In the genomic region with DNA sequence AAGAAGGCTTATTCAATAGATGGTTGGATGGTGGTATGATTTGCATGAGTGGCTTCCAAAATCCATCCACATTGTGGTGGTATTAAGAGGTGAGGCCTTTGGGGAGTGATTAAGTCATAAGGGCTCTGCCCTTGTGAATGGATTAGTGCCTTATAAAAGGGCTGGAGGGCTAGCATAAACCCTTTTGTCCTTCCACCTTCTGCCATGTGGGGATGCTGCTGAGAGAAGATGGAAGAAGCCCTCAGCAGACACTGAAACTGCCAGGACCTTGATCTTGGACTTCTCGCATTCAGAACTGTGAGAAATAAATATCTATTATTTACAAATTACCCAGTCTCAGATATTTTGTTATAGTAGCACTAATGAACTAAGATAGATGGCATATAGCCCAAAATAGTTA, we compare ENCODE assay signal across 8 cellular contexts. TPM values are rescaled to one million over a fixed set of nuclear protein-coding genes. Genes with fewer than 3 reads are reported as not detected.
DNase-seq lines count a peak whose midpoint lies in the region; ATAC-seq, FAIRE-seq and TF ChIP-seq lines count a peak whose summit lies in the region.

No MANE protein-coding gene starts in this region.

- no peak overlapping the region for H4K8ac ChIP-seq in mesendoderm (ENCODE audit: low read depth, low read length)

- H3K4me3 Mint-ChIP-seq in astrocyte (ENCODE audit: unreplicated experiment): no peak overlapping the region

- no peak overlapping the region for H2BK5ac ChIP-seq in mesendoderm (ENCODE audit: low read length)

- H3K23ac ChIP-seq in mesendoderm (ENCODE audit: low read length): no peak overlapping the region

- H4K5ac ChIP-seq in mesendoderm (ENCODE audit: low read length): no peak overlapping the region

- peaks cover 6% of the 10 kb centered on the region for H3K4me1 Mint-ChIP-seq in astrocyte (ENCODE audit: low read depth, unreplicated experiment)

- H3K4me2 ChIP-seq in astrocyte (ENCODE audit: low read length): no peak overlapping the region
- H3K4me2 ChIP-seq in mesendoderm (ENCODE audit: low read length): no peak overlapping the region

- H3K79me2 ChIP-seq in astrocyte (ENCODE audit: insufficient read depth, low read length) (no peaks in the 10 kb centered on the region), mesendoderm (ENCODE audit: control insufficient read depth, insufficient read depth, low read length) (no peaks in the 10 kb centered on the region)

- H2BK120ac ChIP-seq in mesendoderm (ENCODE audit: low read depth, low read length): no peak overlapping the region

- no peak overlapping the region for H2AK5ac ChIP-seq in mesendoderm (ENCODE audit: low read length)

- WGBS in mesendoderm (ENCODE audit: extremely low coverage, insufficient coverage, low lambda C conversion rate): no CpG with 5 or more reads among the region's 1 CpG

- H3K27me3 Mint-ChIP-seq in astrocyte (ENCODE audit: low read depth, unreplicated experiment): peaks cover 7% of the 10 kb centered on the region

- TF ChIP-seq CTCF in GM12865 (IDR thresholded peaks at IDR 0.05; ENCODE audit: insufficient read depth, low read depth, low read length, missing control alignments) (peak; percentile 25), astrocyte (IDR thresholded peaks at IDR 0.05; ENCODE audit: insufficient read depth, low read depth, low read length) (peak; percentile 11)

- H4K20me1 ChIP-seq in astrocyte (ENCODE audit: insufficient read depth, low read length): no peaks in the 10 kb centered on the region

- H3K27me3 ChIP-seq in astrocyte (ENCODE audit: insufficient read depth, low read length) (no peaks in the 10 kb centered on the region), mesendoderm (ENCODE audit: insufficient read depth, low read length, poor library complexity) (no peaks in the 10 kb centered on the region)

- H3K4me3 ChIP-seq in GM12865 (ENCODE audit: low read depth, low read length) (no peak overlapping the region), astrocyte (ENCODE audit: insufficient read depth, low read depth, low read length) (no peak overlapping the region), mesendoderm (ENCODE audit: low read length) (no peak overlapping the region)

- H3K9ac ChIP-seq in astrocyte (ENCODE audit: low read length): no peak overlapping the region
- H3K9ac ChIP-seq in mesendoderm (ENCODE audit: low read length): no peak overlapping the region

- H3K4ac ChIP-seq in mesendoderm (ENCODE audit: low read depth, low read length): no peak overlapping the region

- no peak for ATAC-seq in GM21447 (IDR thresholded peaks at IDR 0.05; ENCODE audit: unreplicated experiment)
- ATAC-seq in HG02623 (IDR thresholded peaks at IDR 0.05; ENCODE audit: unreplicated experiment): no peak
- ATAC-seq in GM19351 (IDR thresholded peaks at IDR 0.05; ENCODE audit: unreplicated experiment): no peak

- no peaks in the 10 kb centered on the region for H3K9me3 ChIP-seq in astrocyte (ENCODE audit: insufficient read depth, low read depth, low read length)

- H2AFZ ChIP-seq in astrocyte (ENCODE audit: low read depth, low read length): no peak overlapping the region

- H3K27ac Mint-ChIP-seq in astrocyte (ENCODE audit: unreplicated experiment): no peak overlapping the region

- peaks cover 4% of the 10 kb centered on the region for H3K9me3 Mint-ChIP-seq in astrocyte (ENCODE audit: unreplicated experiment)

- H3K18ac ChIP-seq in mesendoderm (ENCODE audit: low read length): no peak overlapping the region

- DNase-seq in GM12865 (ENCODE audit: low read depth) (peak; percentile 19), NAMALWA (ENCODE audit: low spot score) (peak; percentile 55), astrocyte (ENCODE audit: low read depth) (no peak), mesendoderm (peak; percentile 82)
- no peak for DNase-seq in activated naive CD4-positive, alpha-beta T cell (lab: John Stamatoyannopoulos, UW)

- H3K36me3 Mint-ChIP-seq in astrocyte (ENCODE audit: low read depth, unreplicated experiment): peaks cover 1% of the 10 kb centered on the region

- no peaks in the 10 kb centered on the region for H3K4me1 ChIP-seq in astrocyte (ENCODE audit: insufficient read depth, low read length)
- H3K4me1 ChIP-seq in mesendoderm (ENCODE audit: control insufficient read depth, low read depth, low read length): no peaks in the 10 kb centered on the region

- no peaks in the 10 kb centered on the region for H3K79me1 ChIP-seq in mesendoderm (ENCODE audit: low read length)

- H3K36me3 ChIP-seq in astrocyte (ENCODE audit: insufficient read depth, low read length): no peaks in the 10 kb centered on the region
- H3K36me3 ChIP-seq in mesendoderm (ENCODE audit: control insufficient read depth, insufficient read depth, low read length): no peaks in the 10 kb centered on the region

- FAIRE-seq in astrocyte (lab: Jason Lieb, UNC): no peak

- H3K27ac ChIP-seq in astrocyte (ENCODE audit: low read depth, low read length) (no peak overlapping the region), mesendoderm (ENCODE audit: low read depth, low read length) (no peak overlapping the region)

- no peak overlapping the region for H3K56ac ChIP-seq in mesendoderm (ENCODE audit: low read length)

- H2BK15ac ChIP-seq in mesendoderm (replicated peaks; ENCODE audit: low read depth): no peak overlapping the region

RNA-seq across cellular contexts. Expression of gene SRPK1, which starts 27.8 kb away (rescaled TPM):
- total RNA-seq in astrocyte: 52.2 and 58.6 TPM in 2 replicates
- polyA plus RNA-seq in mesendoderm (2013, experiment 1 of 2): 76.2 TPM
- polyA plus RNA-seq in mesendoderm (2013, experiment 2 of 2): 77.5 TPM

Comparison
In these comparisons a context has a peak if more than half of its experiments do, and no peak if none do; other contexts are left out.
1. DNase-seq: peak in GM12865 (single experiment), NAMALWA (single experiment) and mesendoderm (single experiment); none in astrocyte (single experiment) and activated naive CD4-positive, alpha-beta T cell (0 of 4).